In genomic region chr12:102095677-102096263, GRCh38 we compare ENCODE assay signal across 8 cellular contexts. TPM values are rescaled to one million over a fixed set of nuclear protein-coding genes. Genes with fewer than 3 reads are reported as not detected.
DNase-seq lines count a peak whose midpoint lies in the region; ATAC-seq and TF ChIP-seq lines count a peak whose summit lies in the region.

No MANE protein-coding gene starts in this region.

- intact Hi-C loops in MCF 10A (cut with micrococcal nuclease) (loop anchor here (1.0 to 5.0 kb wide), 5 partner anchors 158 to 717 kb away; no protein-coding TSS in a partner anchor), breast epithelium (cut with DNase I; ENCODE audit: low total_unique reads) (no loop called here)
- intact Hi-C loops in activated naive CD4-positive, alpha-beta T cell treated with anti-CD3 and anti-CD28 coated beads for 36 hours (cut with micrococcal nuclease) = loop anchor here (1.0 to 10.0 kb wide), 3 partner anchors 389 to 719 kb away; no protein-coding TSS in a partner anchor

- no peak overlapping the region for H3K27ac Mint-ChIP-seq in MCF 10A (ENCODE audit: low read depth, unreplicated experiment)
- no peak overlapping the region for H3K27ac Mint-ChIP-seq in activated naive CD4-positive, alpha-beta T cell treated with anti-CD3 and anti-CD28 coated beads for 36 hours

- peaks cover 32% of the 10 kb centered on the region for H3K36me3 Mint-ChIP-seq in MCF 10A (ENCODE audit: insufficient read depth, unreplicated experiment)
- H3K36me3 Mint-ChIP-seq in activated naive CD4-positive, alpha-beta T cell treated with anti-CD3 and anti-CD28 coated beads for 36 hours (ENCODE audit: low read depth) = peaks cover 16% of the 10 kb centered on the region

- no peaks in the 10 kb centered on the region for H3K36me3 ChIP-seq in breast epithelium

- H3K27me3 ChIP-seq in breast epithelium = no peaks in the 10 kb centered on the region

- no peak overlapping the region for H3K27ac ChIP-seq in breast epithelium

- CTCF ChIA-PET in MCF 10A (lab: Yijun Ruan, JAX) = interaction anchor here (0.5 to 3.7 kb wide), 37 partner anchors 9 to 1664 kb away, joined by 3 to 29 read pairs (median 4); partner anchors contain the start of gene WASHC3
- CTCF ChIA-PET in activated naive CD4-positive, alpha-beta T cell treated with anti-CD3 and anti-CD28 coated beads for 36 hours (lab: Charles Lee) = interaction anchor here (0.5 to 0.6 kb wide), 2 partner anchors 35 to 383 kb away, joined by 3 read pairs; no protein-coding TSS in a partner anchor

- H3K4me3 ChIP-seq in breast epithelium (no peak overlapping the region), fibroblast of villous mesenchyme (ENCODE audit: low read depth, low read length) (no peak overlapping the region)

- TF ChIP-seq CTCF in MCF 10A (IDR thresholded peaks at IDR 0.05; ENCODE audit: unreplicated experiment) (peak; percentile 39), breast epithelium (IDR thresholded peaks at IDR 0.05) (peak in 1 of 3 donors; percentile 12), fibroblast of villous mesenchyme (IDR thresholded peaks at IDR 0.05; ENCODE audit: insufficient read depth, low read depth, low read length) (peak; percentile 43)

- peaks cover 7% of the 10 kb centered on the region for H3K4me1 Mint-ChIP-seq in MCF 10A (ENCODE audit: insufficient read depth, unreplicated experiment)
- H3K4me1 Mint-ChIP-seq in activated naive CD4-positive, alpha-beta T cell treated with anti-CD3 and anti-CD28 coated beads for 36 hours (ENCODE audit: low read depth) = no peaks in the 10 kb centered on the region

- H3K27me3 Mint-ChIP-seq in MCF 10A (ENCODE audit: insufficient read depth, unreplicated experiment) = no peaks in the 10 kb centered on the region
- no peaks in the 10 kb centered on the region for H3K27me3 Mint-ChIP-seq in activated naive CD4-positive, alpha-beta T cell treated with anti-CD3 and anti-CD28 coated beads for 36 hours (ENCODE audit: low read depth)

- TF ChIP-seq POLR2A in breast epithelium (IDR thresholded peaks at IDR 0.05) = no peak

- POLR2A ChIA-PET in MCF 10A (lab: Yijun Ruan, JAX) = no interaction called here

- no peaks in the 10 kb centered on the region for H3K9me3 ChIP-seq in breast epithelium

- H3K4me3 Mint-ChIP-seq in MCF 10A (ENCODE audit: unreplicated experiment) = no peak overlapping the region
- no peak overlapping the region for H3K4me3 Mint-ChIP-seq in activated naive CD4-positive, alpha-beta T cell treated with anti-CD3 and anti-CD28 coated beads for 36 hours

- peak; percentile 23 for DNase-seq in MCF 10A (ENCODE audit: unreplicated experiment)
- DNase-seq in breast epithelium (ENCODE audit: low spot score in 2 of 2) = no peak
- peak; percentile 32 for DNase-seq in HT-29 (ENCODE audit: low spot score)
- DNase-seq in RPMI8226 = peak; percentile 3
- peak; percentile 61 for DNase-seq in fibroblast of villous mesenchyme (ENCODE audit: low read depth)
- no peak for DNase-seq in activated naive CD4-positive, alpha-beta T cell treated with anti-CD3 and anti-CD28 coated beads for 36 hours
- DNase-seq in stimulated activated naive CD4-positive, alpha-beta T cell treated with Interleukin-2 at 50 U/mL for 16 hours (lab: John Stamatoyannopoulos, UW) = no peak

- H3K9me3 Mint-ChIP-seq in MCF 10A (ENCODE audit: unreplicated experiment) = no peaks in the 10 kb centered on the region
- no peaks in the 10 kb centered on the region for H3K9me3 Mint-ChIP-seq in activated naive CD4-positive, alpha-beta T cell treated with anti-CD3 and anti-CD28 coated beads for 36 hours

- no TSS peak for BruUV-seq in MCF 10A (replicated peaks; lab: Mats Ljungman, UMichigan)

- no peak for ATAC-seq in HG03108 (IDR thresholded peaks at IDR 0.05; ENCODE audit: unreplicated experiment)

- no peaks in the 10 kb centered on the region for H3K4me1 ChIP-seq in breast epithelium

RNA-seq across cellular contexts. Expression of gene NUP37, which starts 24.1 kb away (rescaled TPM):
- total RNA-seq in MCF 10A (2022) (21.5 and 32.3 TPM in 2 replicates), breast epithelium (10 to 100 TPM; 16.7 to 17.9 (median 17.9) TPM), fibroblast of villous mesenchyme (28.3 and 39.3 TPM in 2 replicates)
- 22.7 and 25.0 TPM in 2 replicates for total RNA-seq in HT-29 (2014; rRNA removed; shearing (Covaris generic))
- 10 to 100 TPM; 85.3 to 88.0 TPM for total RNA-seq in activated naive CD4-positive, alpha-beta T cell treated with anti-CD3 and anti-CD28 coated beads for 36 hours

RNA-seq across cellular contexts. Expression of gene PARPBP, which starts 24.2 kb away (rescaled TPM):
- 11.9 and 15.1 TPM in 2 replicates for total RNA-seq in MCF 10A (2022)
- 1 to 10 TPM; 1.1 to 3.9 (median 2.3) TPM for total RNA-seq in breast epithelium
- total RNA-seq in HT-29 (2014; rRNA removed; shearing (Covaris generic)) = 11.5 and 13.0 TPM in 2 replicates
- 8.7 and 13.0 TPM in 2 replicates for total RNA-seq in fibroblast of villous mesenchyme
- total RNA-seq in activated naive CD4-positive, alpha-beta T cell treated with anti-CD3 and anti-CD28 coated beads for 36 hours = 10 to 100 TPM; 28.8 to 29.5 TPM

RNA-seq across cellular contexts. Expression of gene WASHC3, which starts 34.0 kb away (rescaled TPM):
- 29.4 and 38.0 TPM in 2 replicates for total RNA-seq in MCF 10A (2022)
- total RNA-seq in breast epithelium = 10 to 100 TPM; 68.1 to 99.9 (median 74.1) TPM
- 15.2 and 19.3 TPM in 2 replicates for total RNA-seq in HT-29 (2014; rRNA removed; shearing (Covaris generic))
- 75.1 and 90.8 TPM in 2 replicates for total RNA-seq in fibroblast of villous mesenchyme
- total RNA-seq in activated naive CD4-positive, alpha-beta T cell treated with anti-CD3 and anti-CD28 coated beads for 36 hours = 10 to 100 TPM; 22.1 to 25.6 TPM

Comparison
In these comparisons a context has a peak if more than half of its experiments do, and no peak if none do; other contexts are left out.
1. DNase-seq: peak in MCF 10A (single experiment), HT-29 (single experiment), RPMI8226 (single experiment) and fibroblast of villous mesenchyme (single experiment); none in breast epithelium (0 of 2), activated naive CD4-positive, alpha-beta T cell treated with anti-CD3 and anti-CD28 coated beads for 36 hours (single experiment) and stimulated activated naive CD4-positive, alpha-beta T cell treated with Interleukin-2 at 50 U/mL for 16 hours (single experiment).